In genomic region chr9:37030591-37030939, GRCh38 we compare ENCODE assay signal across 11 cellular contexts. TPM values are rescaled to one million over a fixed set of nuclear protein-coding genes. Genes with fewer than 3 reads are reported as not detected.
DNase-seq lines count a peak whose midpoint lies in the region; ATAC-seq and TF ChIP-seq lines count a peak whose summit lies in the region.
"Had no signal": no experiment of that assay in that cellular context is flagged by ENCODE, and none has a peak within 500 bp of the region (broad histone marks: within the 10 kb centered on the region; RNA-seq: fewer than 3 reads in every experiment).

No MANE protein-coding gene starts in this region.

- no peak for TF ChIP-seq POLR2A in GM18505 (IDR thresholded peaks at IDR 0.05; ENCODE audit: borderline replicate concordance, extremely low read depth, insufficient read depth, insufficient read length)

- intact Hi-C loops in activated T-helper 1 cell treated with anti-CD3 and anti-CD28 coated beads, Interleukin-12 subunit alpha, Interleukin-12 subunit beta, Interleukin-2, Interleukin-4 antibody, amounts not matched to agents 30 ng/mL and 10 ng/mL and 1 ng/mL, durations not matched to agents 14 hours and 24 hours and 36 hours (cut with micrococcal nuclease), result no loop called here

- peaks cover 15% of the 10 kb centered on the region for H3K4me1 Mint-ChIP-seq in activated T-helper 1 cell treated with anti-CD3 and anti-CD28 coated beads, Interleukin-12 subunit alpha, Interleukin-12 subunit beta, Interleukin-2, Interleukin-4 antibody, amounts not matched to agents 30 ng/mL and 10 ng/mL and 1 ng/mL, durations not matched to agents 14 hours and 24 hours and 36 hours (ENCODE audit: low read depth)

- H3K27ac Mint-ChIP-seq in activated T-helper 1 cell treated with anti-CD3 and anti-CD28 coated beads, Interleukin-12 subunit alpha, Interleukin-12 subunit beta, Interleukin-2, Interleukin-4 antibody, amounts not matched to agents 30 ng/mL and 10 ng/mL and 1 ng/mL, durations not matched to agents 14 hours and 24 hours and 36 hours, result no peak overlapping the region
- H3K27ac Mint-ChIP-seq: activated CD4-positive, alpha-beta T cell treated with anti-CD3 and anti-CD28 coated beads, Interleukin-2, amount 10 ng/mL, durations not matched to agents 7 days and 5 days had no signal

- peaks cover 86% of the 10 kb centered on the region for H3K27me3 Mint-ChIP-seq in activated T-helper 1 cell treated with anti-CD3 and anti-CD28 coated beads, Interleukin-12 subunit alpha, Interleukin-12 subunit beta, Interleukin-2, Interleukin-4 antibody, amounts not matched to agents 30 ng/mL and 10 ng/mL and 1 ng/mL, durations not matched to agents 14 hours and 24 hours and 36 hours (ENCODE audit: insufficient read depth)

- H3K36me3 Mint-ChIP-seq in activated T-helper 1 cell treated with anti-CD3 and anti-CD28 coated beads, Interleukin-12 subunit alpha, Interleukin-12 subunit beta, Interleukin-2, Interleukin-4 antibody, amounts not matched to agents 30 ng/mL and 10 ng/mL and 1 ng/mL, durations not matched to agents 14 hours and 24 hours and 36 hours (ENCODE audit: low read depth), result peaks cover 2% of the 10 kb centered on the region

- ATAC-seq in HG02981 (IDR thresholded peaks at IDR 0.05; ENCODE audit: unreplicated experiment) (peak; percentile 20), omental fat pad (ENCODE audit: low FRiP score) (no peak), GM18505 (IDR thresholded peaks at IDR 0.05; ENCODE audit: unreplicated experiment) (no peak)

- TF ChIP-seq CTCF in omental fat pad (IDR thresholded peaks at IDR 0.05), result no peak

- peaks cover 3% of the 10 kb centered on the region for H3K9me3 Mint-ChIP-seq in activated T-helper 1 cell treated with anti-CD3 and anti-CD28 coated beads, Interleukin-12 subunit alpha, Interleukin-12 subunit beta, Interleukin-2, Interleukin-4 antibody, amounts not matched to agents 30 ng/mL and 10 ng/mL and 1 ng/mL, durations not matched to agents 14 hours and 24 hours and 36 hours
- H3K9me3 Mint-ChIP-seq: activated CD4-positive, alpha-beta T cell treated with anti-CD3 and anti-CD28 coated beads, Interleukin-2, amount 10 ng/mL, durations not matched to agents 7 days and 5 days had no signal

- H3K4me3 Mint-ChIP-seq in activated T-helper 1 cell treated with anti-CD3 and anti-CD28 coated beads, Interleukin-12 subunit alpha, Interleukin-12 subunit beta, Interleukin-2, Interleukin-4 antibody, amounts not matched to agents 30 ng/mL and 10 ng/mL and 1 ng/mL, durations not matched to agents 14 hours and 24 hours and 36 hours, result peak overlapping the region; percentile 26
- H3K4me3 Mint-ChIP-seq: activated CD4-positive, alpha-beta T cell treated with anti-CD3 and anti-CD28 coated beads, Interleukin-2, amount 10 ng/mL, durations not matched to agents 7 days and 5 days had no signal

- DNase-seq in stimulated activated CD4-positive, alpha-beta T cell treated with anti-CD3 and anti-CD28 coated beads, Interleukin-15, amount 100 ng/mL, for 24 hours, result peak; percentile 39
- no peak for DNase-seq in stimulated activated CD4-positive, alpha-beta T cell treated with anti-CD3 and anti-CD28 coated beads, Interleukin-4, amount 100 ng/mL, for 24 hours
- DNase-seq in activated T-helper 1 cell treated with anti-CD3 and anti-CD28 coated beads, Interleukin-12 subunit alpha, Interleukin-12 subunit beta, Interleukin-2, Interleukin-4 antibody, amounts not matched to agents 30 ng/mL and 10 ng/mL and 1 ng/mL, durations not matched to agents 14 hours and 24 hours and 36 hours (ENCODE audit: low spot score), result no peak
- DNase-seq in omental fat pad (ENCODE audit: low spot score) (no peak), NCI-H774 (lab: John Stamatoyannopoulos, UW) (no peak)
- no peak for DNase-seq in stimulated activated naive CD4-positive, alpha-beta T cell treated with Interleukin-2 at 50 U/mL for 16 hours (lab: John Stamatoyannopoulos, UW)
- DNase-seq: activated CD4-positive, alpha-beta T cell treated with anti-CD3 and anti-CD28 coated beads, Interleukin-2, amount 10 ng/mL, durations not matched to agents 7 days and 5 days; SIG-M5 had no signal

RNA-seq across cellular contexts. Expression of gene PAX5, which starts 3.5 kb away (rescaled TPM):
- 0.32 and 0.39 TPM in 2 replicates for total RNA-seq in activated T-helper 1 cell treated with anti-CD3 and anti-CD28 coated beads, Interleukin-12 subunit alpha, Interleukin-12 subunit beta, Interleukin-2, Interleukin-4 antibody, amounts not matched to agents 30 ng/mL and 10 ng/mL and 1 ng/mL, durations not matched to agents 14 hours and 24 hours and 36 hours
- 1 to 10 TPM in 1 of 4 donors, under 1 TPM in 2, not detected in 1; 0.09 to 1.2 (median 0.24) TPM for total RNA-seq in omental fat pad
- total RNA-seq: NCI-H460 had no signal
